14 cellular contexts compared by ENCODE assay signal in genomic region chr16:80028581-80029380, GRCh38.
"Had no signal": no experiment of that assay in that cellular context is flagged by ENCODE, and none has a peak within 500 bp of the region (broad histone marks: within the 10 kb centered on the region; RNA-seq: fewer than 3 reads in every experiment).

No MANE protein-coding gene starts in this region.

- H3K4me3 ChIP-seq: colonic mucosa, SK-N-MC, skin epidermis, tibial artery had no signal

- H3K79me2 ChIP-seq: parathyroid adenoma had no signal

- H3K4me1 ChIP-seq: colonic mucosa, parathyroid adenoma had no signal

- H3K27ac ChIP-seq: colonic mucosa, parathyroid adenoma, SK-N-MC, tibial artery, WERI-Rb-1 had no signal

- H3K27me3 ChIP-seq: colonic mucosa, tibial artery had no signal

- H3K4me3 Mint-ChIP-seq: activated CD8-positive, alpha-beta T cell treated with anti-CD3 and anti-CD28 coated beads, Interleukin-2, amount 10 ng/mL, durations not matched to agents 7 days and 5 days; activated T-helper 1 cell treated with anti-CD3 and anti-CD28 coated beads, Interleukin-12 subunit alpha, Interleukin-12 subunit beta, Interleukin-2, Interleukin-4 antibody, amounts not matched to agents 30 ng/mL and 10 ng/mL and 1 ng/mL, durations not matched to agents 14 hours and 24 hours and 36 hours had no signal

- ATAC-seq: activated CD8-positive, alpha-beta T cell treated with anti-CD3 and anti-CD28 coated beads, Interleukin-2, amount 10 ng/mL, durations not matched to agents 7 days and 5 days had no signal

- H3K36me3 ChIP-seq: colonic mucosa, tibial artery, WERI-Rb-1 had no signal

- H3K27ac Mint-ChIP-seq: activated CD8-positive, alpha-beta T cell treated with anti-CD3 and anti-CD28 coated beads, Interleukin-2, amount 10 ng/mL, durations not matched to agents 7 days and 5 days; activated T-helper 1 cell treated with anti-CD3 and anti-CD28 coated beads, Interleukin-12 subunit alpha, Interleukin-12 subunit beta, Interleukin-2, Interleukin-4 antibody, amounts not matched to agents 30 ng/mL and 10 ng/mL and 1 ng/mL, durations not matched to agents 14 hours and 24 hours and 36 hours had no signal

- DNase-seq: activated CD4-positive, alpha-beta T cell treated with anti-CD3 and anti-CD28 coated beads for 48 hours; activated CD8-positive, alpha-beta T cell treated with anti-CD3 and anti-CD28 coated beads, Interleukin-2, amount 10 ng/mL, durations not matched to agents 7 days and 5 days; activated naive CD4-positive, alpha-beta T cell; caudate nucleus; colonic mucosa; effector CD4-positive, alpha-beta T cell; retina; T-helper 1 cell; tibial artery; WERI-Rb-1 had no signal

- H3K9me3 ChIP-seq: colonic mucosa, tibial artery had no signal

- H3K9ac ChIP-seq: parathyroid adenoma had no signal

- H2AFZ ChIP-seq: parathyroid adenoma had no signal
